In the genomic region with DNA sequence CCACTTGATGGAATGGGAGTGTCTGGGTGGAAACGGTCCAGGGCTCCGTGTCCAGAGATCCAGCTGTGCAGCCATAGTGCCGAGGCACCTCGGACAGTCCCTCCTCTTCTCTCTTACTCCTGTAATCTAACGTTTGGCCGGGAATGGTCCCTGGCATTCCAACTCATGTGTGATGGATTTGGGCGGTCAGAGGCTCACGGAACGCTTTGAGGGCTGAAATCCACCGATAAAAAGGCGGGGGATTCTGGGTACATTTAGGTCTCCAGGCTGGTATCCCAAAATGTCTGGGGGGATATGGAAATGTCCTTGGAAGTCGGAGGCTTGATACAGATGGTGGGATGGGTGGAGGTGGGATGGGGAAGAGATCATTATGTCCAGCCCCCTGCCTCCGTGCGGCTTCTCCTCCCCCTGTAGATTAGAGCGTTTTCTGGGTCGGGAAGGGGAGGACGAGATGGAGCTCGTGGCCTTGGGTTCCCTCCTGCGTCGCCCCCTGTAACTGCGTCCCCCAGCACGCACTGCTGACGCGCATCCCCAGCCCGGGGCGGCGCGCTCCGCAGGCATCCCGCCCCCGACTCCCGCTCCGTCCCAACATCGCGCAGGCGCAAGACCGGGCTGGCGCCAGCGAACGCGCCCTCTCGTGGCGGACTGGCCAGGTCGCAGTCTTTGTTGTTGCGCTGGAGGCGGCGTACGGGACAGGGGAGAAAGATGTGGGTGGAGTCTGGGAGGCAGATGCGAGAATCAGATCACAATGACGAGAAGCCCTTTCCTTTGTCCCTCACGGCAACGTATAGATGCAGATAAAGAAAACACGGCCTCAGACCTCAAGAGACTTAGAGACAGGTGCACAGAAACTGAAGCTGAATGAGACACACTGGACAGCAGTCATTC, we compare ENCODE assay signal across 8 cellular contexts. TPM values are rescaled to one million over a fixed set of nuclear protein-coding genes. Genes with fewer than 3 reads are reported as not detected.
DNase-seq lines count a peak whose midpoint lies in the region; ATAC-seq lines count a peak whose summit lies in the region.

No MANE protein-coding gene starts in this region.

- H3K27me3 ChIP-seq in layer of hippocampus (ENCODE audit: control insufficient read depth, insufficient read depth, low read length): no peaks in the 10 kb centered on the region

- DNase-seq in AG20443 (ENCODE audit: low spot score): peak; percentile 99
- DNase-seq in NCI-H460 (ENCODE audit: extremely low read depth, low read depth): peak; percentile 89
- peak; percentile 95 for DNase-seq in activated CD4-positive, CD25-positive, alpha-beta regulatory T cell treated with anti-CD3 and anti-CD28 coated beads, Interleukin-2, amount 50 U/mL, for 72 hours
- peak; percentile 95 for DNase-seq in cerebellum (ENCODE audit: low spot score)
- peak; percentile 90 to 91 for DNase-seq in stimulated activated CD4-positive, alpha-beta T cell treated with anti-CD3 and anti-CD28 coated beads, Interleukin-1b, Interleukin-23, amount 100 ng/mL, for 1 hour (ENCODE audit: low read depth in 2 of 2)

- ATAC-seq in GM19025 (IDR thresholded peaks at IDR 0.05; ENCODE audit: low read depth, unreplicated experiment) (peak; percentile 84), HG03354 (IDR thresholded peaks at IDR 0.05; ENCODE audit: poor library complexity, severe bottlenecking, unreplicated experiment) (peak; percentile 90)

- peak overlapping the region; percentile 40 for H3K27ac ChIP-seq in layer of hippocampus (ENCODE audit: low read depth, low read length)

RNA-seq across cellular contexts. Expression of a gene that starts 4.5 kb away (rescaled TPM):
- total RNA-seq in NCI-H460 (2014; rRNA removed; shearing (Covaris generic)): not detected in 2 replicates
- not detected in 2 replicates for polyA plus RNA-seq in NCI-H460 (2014; cell fraction: nucleus; rRNA removed)
- not detected for total RNA-seq in cerebellum

RNA-seq across cellular contexts. Expression of a gene that starts 10.8 kb away (rescaled TPM):
- 38.9 and 40.6 TPM in 2 replicates for total RNA-seq in NCI-H460 (2014; rRNA removed; shearing (Covaris generic))
- polyA plus RNA-seq in NCI-H460 (2014; cell fraction: nucleus; rRNA removed): 44.4 and 57.1 TPM in 2 replicates
- 29.1 TPM for total RNA-seq in cerebellum

RNA-seq across cellular contexts. Expression of a gene that starts 31.3 kb away (rescaled TPM):
- not detected in 2 replicates for total RNA-seq in NCI-H460 (2014; rRNA removed; shearing (Covaris generic))
- 0.08 TPM in 1 of 2 replicates, not detected in the other for polyA plus RNA-seq in NCI-H460 (2014; cell fraction: nucleus; rRNA removed)
- 26.2 TPM for total RNA-seq in cerebellum

RNA-seq across cellular contexts. Expression of a gene that starts 40.2 kb away (rescaled TPM):
- total RNA-seq in NCI-H460 (2014; rRNA removed; shearing (Covaris generic)): 0.66 and 1.2 TPM in 2 replicates
- polyA plus RNA-seq in NCI-H460 (2014; cell fraction: nucleus; rRNA removed): 21.2 and 24.9 TPM in 2 replicates
- total RNA-seq in cerebellum: 61.2 TPM

Comparison
In these comparisons a context has a peak if more than half of its experiments do, and no peak if none do; other contexts are left out.
1. Peak in every context shown above with its lines: DNase-seq, ATAC-seq and H3K27ac ChIP-seq.
2. RNA of a gene that starts 31.3 kb away (total RNA-seq): 26.2 TPM in cerebellum (single experiment); not detected in NCI-H460; every median in the first group is over 10 times any median in the second.